ENCODE assay signal across 8 cellular contexts in genomic region chr6:28943557-28944411, GRCh38. TPM values are rescaled to one million over a fixed set of nuclear protein-coding genes. Genes with fewer than 3 reads are reported as not detected.
DNase-seq lines count a peak whose midpoint lies in the region; ATAC-seq, FAIRE-seq and TF ChIP-seq lines count a peak whose summit lies in the region.

No MANE protein-coding gene starts in this region.

- peak in 1 of 3 experiments; percentile 5; a peak in 1 of 6 replicates for TF ChIP-seq CTCF in K562 (IDR thresholded peaks at IDR 0.05 in 2 of 3, conservative IDR thresholded peaks at IDR 0.05 in 1 of 3; ENCODE audit: insufficient read depth in 2 of 3, low read depth in 1 of 3, low read length in 3 of 3)

- H2AFZ ChIP-seq in K562 (ENCODE audit: low read depth, low read length) = peak overlapping the region; percentile 97

- H3K4me1 ChIP-seq in K562 (replicated peaks in 1 of 2; ENCODE audit: control insufficient read depth in 2 of 2, insufficient read depth in 2 of 2, low read length in 2 of 2) = peaks cover 10 to 41% of the 10 kb centered on the region in 2 experiments; a peak in 3 of 5 replicates

- no peaks in the 10 kb centered on the region for H3K9me3 ChIP-seq in K562 (replicated peaks; ENCODE audit: control insufficient read depth, insufficient read depth, low read depth, low read length)

- TSS peak; percentile 85 for BruUV-seq in K562 (replicated peaks; lab: Mats Ljungman, UMichigan)

- peaks cover 2% of the 10 kb centered on the region for H3K36me3 Mint-ChIP-seq in T-helper 2 cell treated with Interferon-gamma antibody and Interleukin-4, amounts not matched to agents 5 μg/mL and 100 μg/mL, for 36 hours (ENCODE audit: low read depth)

- intact Hi-C loops in K562 (cut with micrococcal nuclease) (loop anchor here (1.0 to 5.0 kb wide), 6 partner anchors 10 to 689 kb away; partner anchors contain the start of gene GABBR1), sciatic nerve (cut with DNase I) (no loop called here)

- H4K20me1 ChIP-seq in K562 (replicated peaks; ENCODE audit: control insufficient read depth, insufficient read depth, low read length) = no peaks in the 10 kb centered on the region

- in situ Hi-C loops in K562 (cut with MboI) = no loop called here

- peak overlapping the region; percentile 94 for H3K27ac ChIP-seq in K562 (ENCODE audit: extremely low read depth, low read depth, low read length)

- no peak for TF ChIP-seq EP300 in K562 (IDR thresholded peaks at IDR 0.05; ENCODE audit: low read length)

- peak overlapping the region; percentile 87 for H3K27ac Mint-ChIP-seq in T-helper 2 cell treated with Interferon-gamma antibody and Interleukin-4, amounts not matched to agents 5 μg/mL and 100 μg/mL, for 36 hours

- H3K36me3 ChIP-seq in K562 (ENCODE audit: control insufficient read depth, insufficient read depth, low read length) = no peaks in the 10 kb centered on the region

- peaks cover 49% of the 10 kb centered on the region for H3K4me1 Mint-ChIP-seq in T-helper 2 cell treated with Interferon-gamma antibody and Interleukin-4, amounts not matched to agents 5 μg/mL and 100 μg/mL, for 36 hours (ENCODE audit: low read depth)

- 1% methylated on average over 32 of the region's 33 CpGs for WGBS in K562 (ENCODE audit: insufficient coverage, low coverage, missing lambda C conversion rate)

- no peak; the same call in 1 of the 2 replicates for TF ChIP-seq POLR2A in K562 (conservative IDR thresholded peaks at IDR 0.05)

- POLR2A ChIA-PET in K562 (lab: Yijun Ruan, JAX) = interaction anchor here (0.6 to 2.2 kb wide), 2 partner anchors 47 to 208 kb away, joined by 3 to 8 read pairs; no protein-coding TSS in a partner anchor

- FAIRE-seq in K562 (lab: Jason Lieb, UNC) = no peak

- CTCF ChIA-PET in K562 (lab: Yijun Ruan, JAX; ENCODE audit: low intra/inter-chr PET ratio) = interaction anchor here (0.6 to 1.7 kb wide), 4 partner anchors 38 to 106 kb away, joined by 4 to 6 read pairs (median 5); no protein-coding TSS in a partner anchor

- TF ChIP-seq RAD21 in K562 (CRISPR knock-in tag; conservative IDR thresholded peaks at IDR 0.05 in 1 of 2, IDR thresholded peaks at IDR 0.05 in 1 of 2) = peak in 1 of 2 experiments; percentile 24; a peak in 2 of 4 replicates

- DNase-seq in ELF-1 (ENCODE audit: low read depth, low spot score) = peak; percentile 96
- DNase-seq in NAMALWA (ENCODE audit: low spot score) = peak; percentile 75
- DNase-seq in T-helper 2 cell treated with Interferon-gamma antibody and Interleukin-4, amounts not matched to agents 5 μg/mL and 100 μg/mL, for 36 hours (ENCODE audit: low spot score) = peak; percentile 68
- DNase-seq in K562 (ENCODE audit: extremely low read depth in 1 of 4, low spot score in 3 of 4) = peak; percentile 70 to 93 (median 74)
- peak; percentile 89 for DNase-seq in sciatic nerve (ENCODE audit: low spot score)

- H3K79me2 ChIP-seq in K562 (ENCODE audit: control insufficient read depth, insufficient read depth, low read length) = no peaks in the 10 kb centered on the region

- H3K4me2 ChIP-seq in K562 (ENCODE audit: insufficient read depth, low read length) = peak overlapping the region; percentile 99

- no peaks in the 10 kb centered on the region for H3K27me3 ChIP-seq in K562 (ENCODE audit: control insufficient read depth in 2 of 2, insufficient read depth in 2 of 2, low read length in 2 of 2)

- H3K9me3 Mint-ChIP-seq in T-helper 2 cell treated with Interferon-gamma antibody and Interleukin-4, amounts not matched to agents 5 μg/mL and 100 μg/mL, for 36 hours = no peaks in the 10 kb centered on the region

- peak overlapping the region; percentile 92 to 94 for H3K9ac ChIP-seq in K562 (ENCODE audit: insufficient read depth in 1 of 2, low read depth in 2 of 2, low read length in 2 of 2)

- H3K4me3 ChIP-seq in K562 = peak overlapping the region; percentile 63
- H3K4me3 ChIP-seq in iPS-11a (ENCODE audit: low read depth, low read length) = peak overlapping the region; percentile 92

- no peaks in the 10 kb centered on the region for H3K9me1 ChIP-seq in K562 (ENCODE audit: control insufficient read depth, insufficient read depth, low read length)

- H3K27me3 Mint-ChIP-seq in T-helper 2 cell treated with Interferon-gamma antibody and Interleukin-4, amounts not matched to agents 5 μg/mL and 100 μg/mL, for 36 hours (ENCODE audit: low read depth) = peaks cover 6% of the 10 kb centered on the region

- ATAC-seq in K562 (peak; percentile 55), sciatic nerve (peak; percentile 77), HG03565 (IDR thresholded peaks at IDR 0.05; ENCODE audit: unreplicated experiment) (no peak), GM21737 (IDR thresholded peaks at IDR 0.05; ENCODE audit: unreplicated experiment) (no peak)

- H3K4me3 Mint-ChIP-seq in T-helper 2 cell treated with Interferon-gamma antibody and Interleukin-4, amounts not matched to agents 5 μg/mL and 100 μg/mL, for 36 hours = peak overlapping the region; percentile 83

TF ChIP-seq in K562, 482 proteins besides CTCF, POLR2A, EP300 and RAD21 (continues in another document):
- peak; percentile 14; the same call in 1 of the 2 replicates for TF ChIP-seq NR2C1 (IDR thresholded peaks at IDR 0.05)
- no peak for TF ChIP-seq NR2C1 (tag; IDR thresholded peaks at IDR 0.05)
- TF ChIP-seq ZNF175 (CRISPR knock-in tag; IDR thresholded peaks at IDR 0.05; ENCODE audit: low read depth) = peak; percentile 56; the same call in 1 of the 2 replicates
- peak; percentile 94; the same call in 1 of the 2 replicates for TF ChIP-seq HLTF (IDR thresholded peaks at IDR 0.05)
- TF ChIP-seq ATF3 (IDR thresholded peaks at IDR 0.05) = no peak
- TF ChIP-seq ATF3 (CRISPR knock-in tag; conservative IDR thresholded peaks at IDR 0.05) = 0 out of 2 replicates have a peak, but pooled peaks have one; percentile 5
- TF ChIP-seq ZNF212 (CRISPR knock-in tag; IDR thresholded peaks at IDR 0.05) = no peak
- TF ChIP-seq ESRRA (IDR thresholded peaks at IDR 0.05; ENCODE audit: borderline replicate concordance, low read depth) = peak; percentile 52; the same call in 1 of the 2 replicates
- no peak for TF ChIP-seq SMAD1 (IDR thresholded peaks at IDR 0.05; ENCODE audit: low read depth, low read length, partially characterized antibody)
- peak in 1 of 2 experiments; percentile 52; a peak in 1 of 4 replicates for TF ChIP-seq MNT (conservative IDR thresholded peaks at IDR 0.05)
- peak; percentile 87 for TF ChIP-seq POLR3A (IDR thresholded peaks at IDR 0.05; ENCODE audit: borderline replicate concordance, extremely low read depth, insufficient read depth, insufficient read length)
- TF ChIP-seq ZNF551 (CRISPR knock-in tag; IDR thresholded peaks at IDR 0.05) = no peak
- TF ChIP-seq ZNF785 (CRISPR knock-in tag; IDR thresholded peaks at IDR 0.05) = no peak
- TF ChIP-seq, protein P1, sequence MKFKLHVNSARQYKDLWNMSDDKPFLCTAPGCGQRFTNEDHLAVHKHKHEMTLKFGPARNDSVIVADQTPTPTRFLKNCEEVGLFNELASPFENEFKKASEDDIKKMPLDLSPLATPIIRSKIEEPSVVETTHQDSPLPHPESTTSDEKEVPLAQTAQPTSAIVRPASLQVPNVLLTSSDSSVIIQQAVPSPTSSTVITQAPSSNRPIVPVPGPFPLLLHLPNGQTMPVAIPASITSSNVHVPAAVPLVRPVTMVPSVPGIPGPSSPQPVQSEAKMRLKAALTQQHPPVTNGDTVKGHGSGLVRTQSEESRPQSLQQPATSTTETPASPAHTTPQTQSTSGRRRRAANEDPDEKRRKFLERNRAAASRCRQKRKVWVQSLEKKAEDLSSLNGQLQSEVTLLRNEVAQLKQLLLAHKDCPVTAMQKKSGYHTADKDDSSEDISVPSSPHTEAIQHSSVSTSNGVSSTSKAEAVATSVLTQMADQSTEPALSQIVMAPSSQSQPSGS (CRISPR knock-in tag; IDR thresholded peaks at IDR 0.05) = no peak

RNA-seq across cellular contexts. Expression of gene TRIM27, which starts 20.0 kb away (rescaled TPM):
- total RNA-seq in K562 (2011; cell fraction: chromatin; rRNA removed; ENCODE audit: low replicate concordance) = 367 and 380 TPM in 2 replicates
- 219 and 229 TPM in 2 replicates for total RNA-seq in K562 (2011; cell fraction: nucleolus; rRNA removed)
- total RNA-seq in K562 (2011; cell fraction: nucleoplasm; rRNA removed) = 317 and 452 TPM in 2 replicates
- total RNA-seq in K562 (2014; rRNA removed) (145 and 157 TPM in 2 replicates), K562 (2014; rRNA removed; fragmentation: Illumina TruSeq; extraction: Trizol) (126 and 129 TPM in 2 replicates), K562 (2015; rRNA removed; fragmentation: Illumina TruSeq; extraction: Trizol) (141 and 156 TPM in 2 replicates), K562 (2021) (122 and 127 TPM in 2 replicates), sciatic nerve (50.0 TPM)
- polyA plus RNA-seq in K562 (2011; rRNA removed) (206 and 235 TPM in 2 replicates), K562 (2014; fragmentation: Illumina TruSeq; extraction: Trizol) (90.9 and 99.7 TPM in 2 replicates), K562 (2014; fragmentation: Nextera tagmentation; extraction: Ambion mirVana) (10 to 100 TPM; 37.7 to 49.6 TPM), K562 (2014; rRNA removed) (118 TPM in 2 replicates)
- 186 and 195 TPM in 2 replicates for polyA plus RNA-seq in K562 (2011; cell fraction: cytosol; rRNA removed)
- polyA plus RNA-seq in K562 (2011; cell fraction: nucleus; rRNA removed) = 387 and 419 TPM in 2 replicates
- polyA plus RNA-seq in K562 (2012) = 101 and 114 TPM in 2 replicates
- 250 and 288 TPM in 2 replicates for polyA minus RNA-seq in K562 (2011; rRNA and poly(A)+ RNA removed)
- 93.5 and 114 TPM in 2 replicates for polyA minus RNA-seq in K562 (2011; cell fraction: cytosol; rRNA and poly(A)+ RNA removed)
- 159 and 183 TPM in 2 replicates for polyA minus RNA-seq in K562 (2011; cell fraction: nucleus; rRNA and poly(A)+ RNA removed)

Comparison
In these comparisons a context has a peak if more than half of its experiments do, and no peak if none do; other contexts are left out.
1. ATAC-seq: peak in K562 (single experiment) and sciatic nerve (single experiment); none in HG03565 (single experiment) and GM21737 (single experiment).
2. Peak in every context shown above with its lines, with median percentiles within 50 percentile points of each other: DNase-seq.